Comparison of ENCODE assay signal across 17 cellular contexts in genomic region chr5:180170810-180171567, GRCh38. TPM values are rescaled to one million over a fixed set of nuclear protein-coding genes. Genes with fewer than 3 reads are reported as not detected.
"Had no signal": no experiment of that assay in that cellular context is flagged by ENCODE, and none has a peak within 500 bp of the region (broad histone marks: within the 10 kb centered on the region; RNA-seq: fewer than 3 reads in every experiment).

No MANE protein-coding gene starts in this region.

- H3K36me3 ChIP-seq: breast epithelium, neural progenitor cell, SJCRH30 had no signal

- DNase-seq: activated CD4-positive, alpha-beta T cell treated with anti-CD3 and anti-CD28 coated beads, Interleukin-2, amount 10 ng/mL, durations not matched to agents 24 days and 14 days; activated CD4-positive, CD25-positive, alpha-beta regulatory T cell; activated CD8-positive, alpha-beta memory T cell treated with anti-CD3 and anti-CD28 coated beads for 24 hours; activated naive CD8-positive, alpha-beta T cell treated with anti-CD3 and anti-CD28 coated beads, Interleukin-2, amount 10 ng/mL, durations not matched to agents 7 days and 5 days; erythroblast; stimulated activated CD4-positive, alpha-beta T cell treated with anti-CD3 and anti-CD28 coated beads, Interleukin-15, amount 100 ng/mL, for 24 hours; stimulated activated CD4-positive, alpha-beta T cell treated with anti-CD3 and anti-CD28 coated beads, Interleukin-4, amount 100 ng/mL, for 24 hours; stimulated activated naive CD8-positive, alpha-beta T cell treated with anti-CD3 and anti-CD28 coated beads, Interleukin-15, amount 100 ng/mL, for 72 hours had no signal

- H3K9me3 ChIP-seq: breast epithelium, SJCRH30 had no signal

- H3K27me3 ChIP-seq: neural progenitor cell, SJCRH30 had no signal

- H3K4me3 ChIP-seq: breast epithelium, lung, neural progenitor cell had no signal

- H3K27ac ChIP-seq: breast epithelium, neural progenitor cell, SJCRH30 had no signal

- H3K4me1 ChIP-seq: breast epithelium had no signal

- ATAC-seq: stimulated activated naive CD8-positive, alpha-beta T cell treated with anti-CD3 and anti-CD28 coated beads, Interleukin-15, amount 100 ng/mL, for 72 hours had no signal

RNA-seq across cellular contexts. Expression of gene RASGEF1C, which starts 38.0 kb away (rescaled TPM):
- total RNA-seq: activated CD4-positive, alpha-beta T cell treated with anti-CD3 and anti-CD28 coated beads, Interleukin-2, amount 10 ng/mL, durations not matched to agents 24 days and 14 days; activated naive CD8-positive, alpha-beta T cell treated with anti-CD3 and anti-CD28 coated beads, Interleukin-2, amount 10 ng/mL, durations not matched to agents 7 days and 5 days; chondrocyte; dermis microvascular lymphatic vessel endothelial cell; glomerular endothelial cell; myocyte; SJCRH30; T-helper 2 cell treated with Interferon-gamma antibody and Interleukin-4, amounts not matched to agents 100 ng/mL and 5 ng/mL, for 36 hours had no signal
